In genomic region chr11:66638177-66639065, GRCh38 we compare ENCODE assay signal across 8 cellular contexts. TPM values are rescaled to one million over a fixed set of nuclear protein-coding genes. Genes with fewer than 3 reads are reported as not detected.
A peak's percentile ranks its signal among the peaks of the same experiment; 100 is the strongest.
DNase-seq lines count a peak whose midpoint lies in the region; ATAC-seq, FAIRE-seq and TF ChIP-seq lines count a peak whose summit lies in the region.

RBM4 (plus strand) TSS chr11:66638703; CDS start chr11:66639712, 1,009 bp downstream.

- peaks cover 50% of the 10 kb centered on the region for H3K4me1 ChIP-seq in body of pancreas

- H3K27me3 ChIP-seq in body of pancreas = no peaks in the 10 kb centered on the region

- peak; percentile 95 for FAIRE-seq in TTC549 (lab: Jason Lieb, UNC)

- no peaks in the 10 kb centered on the region for H3K9me3 ChIP-seq in body of pancreas

- ATAC-seq in GM18520 (IDR thresholded peaks at IDR 0.05; ENCODE audit: unreplicated experiment) (peak; percentile 97), HG03064 (IDR thresholded peaks at IDR 0.05; ENCODE audit: low read depth, unreplicated experiment) (peak; percentile 89), body of pancreas (peak; percentile 98), sciatic nerve (peak; percentile 98)

- TF ChIP-seq CTCF in body of pancreas (IDR thresholded peaks at IDR 0.05) = peak in 4 of 7 experiments; percentile 17 to 44 (median 24)

- TF ChIP-seq POLR2A in body of pancreas (IDR thresholded peaks at IDR 0.05) = peak; percentile 82 to 95 (median 94)

- H3K4me3 ChIP-seq in body of pancreas = peak within 1 kb of the TSS; percentile 31 to 76

- intact Hi-C loops in body of pancreas (cut with DNase I) = no loop called here
- intact Hi-C loops in sciatic nerve (cut with DNase I) = no loop called here

- H3K27ac ChIP-seq in body of pancreas = peak within 1 kb of the TSS; percentile 83 to 90 (median 86)

- WGBS in body of pancreas, 2 donors = 0 to 1% methylated on average over 43 to 63 of the region's 63 CpGs

- no peaks in the 10 kb centered on the region for H3K36me3 ChIP-seq in body of pancreas (replicated peaks in 1 of 2; ENCODE audit: insufficient read depth in 1 of 2, low read depth in 2 of 2)

- DNase-seq in A172 (ENCODE audit: low spot score) = peak; percentile 99
- peak; percentile 97 for DNase-seq in NCI-H2107 treated with DMSO at 0.1 percent for 48 hours (lab: John Stamatoyannopoulos, UW; ENCODE audit: unreplicated experiment)
- peak; percentile 98 to 100 (median 98) for DNase-seq in body of pancreas
- DNase-seq in iPS DF 19.7 (ENCODE audit: low read depth, low spot score) = peak; percentile 100
- peak; percentile 97 for DNase-seq in sciatic nerve (ENCODE audit: low spot score)

RNA-seq across cellular contexts. Expression of gene RBM4, which starts in this region (rescaled TPM):
- total RNA-seq in A172 (2014; rRNA removed; shearing (Covaris generic)) = 92.5 and 94.1 TPM in 2 replicates
- 10 to 100 TPM; 44.2 to 71.1 TPM for total RNA-seq in body of pancreas
- total RNA-seq in sciatic nerve = 88.6 TPM

Comparison
In these comparisons a context has a peak if more than half of its experiments do, and no peak if none do; other contexts are left out.
1. Peak in every context shown above with its lines: DNase-seq, ATAC-seq, H3K4me3 ChIP-seq and H3K27ac ChIP-seq.